ENCODE assay signal across 13 cellular contexts in the genomic region with DNA sequence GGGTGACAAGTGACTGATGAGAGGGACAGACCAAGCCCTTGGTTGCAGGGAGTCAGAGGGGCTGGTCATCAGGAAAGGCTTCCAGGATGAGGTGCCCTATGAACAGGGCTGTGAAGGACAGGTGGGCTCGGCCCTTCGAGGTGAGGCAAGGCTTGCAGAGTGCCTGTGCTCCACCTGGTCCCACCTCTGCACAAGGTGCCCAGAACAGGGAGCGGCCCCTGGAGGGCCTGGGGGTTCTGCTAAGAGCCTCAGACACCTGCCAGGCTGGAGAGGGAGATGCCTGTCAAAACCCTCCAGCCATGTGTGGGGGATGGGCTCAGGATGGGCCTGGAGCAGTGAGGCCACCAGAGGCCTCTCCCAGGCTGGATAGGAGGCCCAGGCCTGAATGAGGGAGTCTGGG. TPM values are rescaled to one million over a fixed set of nuclear protein-coding genes. Genes with fewer than 3 reads are reported as not detected.
DNase-seq lines count a peak whose midpoint lies in the region; ATAC-seq and TF ChIP-seq lines count a peak whose summit lies in the region.
"Not testable (repeated sequence)": the region's sequence is repeated elsewhere in the genome, so short reads cannot be mapped to it uniquely, and the experiment has no call there.
"Had no signal": no experiment of that assay in that cellular context is flagged by ENCODE, and none has a peak within 500 bp of the region (broad histone marks: within the 10 kb centered on the region; RNA-seq: fewer than 3 reads in every experiment).

No MANE protein-coding gene starts in this region.

- H3K4me1 ChIP-seq in BLaER1 (peaks cover 65% of the 10 kb centered on the region), thymus (ENCODE audit: control insufficient read depth, insufficient read depth, low read length) (peaks cover 32% of the 10 kb centered on the region)
- peaks cover 35% of the 10 kb centered on the region for H3K4me1 ChIP-seq in CD8-positive, alpha-beta T cell (ENCODE audit: insufficient read depth, low read length)

- ATAC-seq in CD8-positive, alpha-beta T cell; T-cell (replicated peaks in 1 of 4); naive thymus-derived CD8-positive, alpha-beta T cell: not testable (repeated sequence)

- H3K27me3 ChIP-seq in BLaER1; CD8-positive, alpha-beta T cell (ENCODE audit: insufficient read depth, low read length); thymus (ENCODE audit: control insufficient read depth, insufficient read depth): not testable (repeated sequence)

- H3K4me2 ChIP-seq in BLaER1, result peak overlapping the region; percentile 98

- peaks cover 43% of the 10 kb centered on the region for H3K36me3 Mint-ChIP-seq in CD8-positive, alpha-beta T cell
- H3K36me3 Mint-ChIP-seq in T-cell, result peaks cover 19% of the 10 kb centered on the region
- peaks cover 48% of the 10 kb centered on the region for H3K36me3 Mint-ChIP-seq in activated CD4-positive, alpha-beta T cell treated with anti-CD3 and anti-CD28 coated beads, Interleukin-2, amount 10 ng/mL, durations not matched to agents 7 days and 5 days (ENCODE audit: low read depth)
- not testable (repeated sequence) for H3K36me3 Mint-ChIP-seq in activated T-cell treated with anti-CD3 and anti-CD28 coated beads, Interleukin-2, amount 50 U/mL, for 24 hours (ENCODE audit: low read depth)
- H3K36me3 Mint-ChIP-seq in activated naive CD8-positive, alpha-beta T cell, result peaks cover 10% of the 10 kb centered on the region
- H3K36me3 Mint-ChIP-seq in naive thymus-derived CD8-positive, alpha-beta T cell, result peaks cover 5 to 34% (median 24%) of the 10 kb centered on the region in 3 donors

- not testable (repeated sequence) for H3K4me3 ChIP-seq in BLaER1; CD8-positive, alpha-beta T cell (ENCODE audit: low read depth, low read length); thymus (ENCODE audit: low read length)

- not testable (repeated sequence) for H3K36me3 ChIP-seq in BLaER1; CD8-positive, alpha-beta T cell (ENCODE audit: insufficient read depth, low read length)
- peaks cover 47% of the 10 kb centered on the region for H3K36me3 ChIP-seq in thymus (ENCODE audit: control insufficient read depth, insufficient read depth)

- 96% methylated on average over 3 of the region's 3 CpGs for WGBS in thymus

- POLR2A ChIA-PET in CD8-positive, alpha-beta T cell (lab: Charles Lee), result interaction anchor here (1.0 kb wide), 1 partner anchor 12 kb away, joined by 3 read pairs; no protein-coding TSS in a partner anchor
- POLR2A ChIA-PET in T-cell (lab: Charles Lee), result not testable (repeated sequence)
- POLR2A ChIA-PET in activated CD4-positive, alpha-beta T cell treated with anti-CD3 and anti-CD28 coated beads, Interleukin-2, amount 10 ng/mL, durations not matched to agents 7 days and 5 days (lab: Charles Lee), result interaction anchor here (0.6 kb wide), 1 partner anchor 322 kb away, joined by 4 read pairs; no protein-coding TSS in a partner anchor
- POLR2A ChIA-PET in naive thymus-derived CD8-positive, alpha-beta T cell (lab: Charles Lee), result interaction anchor here (1.1 to 1.3 kb wide), 2 partner anchors 19 to 34 kb away, joined by 4 to 6 read pairs; no protein-coding TSS in a partner anchor

- 0 out of 2 replicates have a peak overlapping the region, but pooled peaks have one; percentile 10 for H3K9ac ChIP-seq in BLaER1

- H3K4me1 Mint-ChIP-seq in CD8-positive, alpha-beta T cell (ENCODE audit: low read depth), result peaks cover 51% of the 10 kb centered on the region
- H3K4me1 Mint-ChIP-seq in T-cell, result peaks cover 45 to 70% (median 54%) of the 10 kb centered on the region in 3 donors
- peaks cover 32% of the 10 kb centered on the region for H3K4me1 Mint-ChIP-seq in activated CD4-positive, alpha-beta T cell treated with anti-CD3 and anti-CD28 coated beads, Interleukin-2, amount 10 ng/mL, durations not matched to agents 7 days and 5 days
- H3K4me1 Mint-ChIP-seq in activated T-cell treated with anti-CD3 and anti-CD28 coated beads, Interleukin-2, amount 50 U/mL, for 24 hours (ENCODE audit: low read depth), result peaks cover 32% of the 10 kb centered on the region
- peaks cover 53% of the 10 kb centered on the region for H3K4me1 Mint-ChIP-seq in activated naive CD8-positive, alpha-beta T cell (ENCODE audit: low read depth)
- peaks cover 29 to 61% (median 43%) of the 10 kb centered on the region in 4 donors for H3K4me1 Mint-ChIP-seq in naive thymus-derived CD8-positive, alpha-beta T cell

- not testable (repeated sequence) for H3K9me3 Mint-ChIP-seq in CD8-positive, alpha-beta T cell; T-cell; activated CD4-positive, alpha-beta T cell treated with anti-CD3 and anti-CD28 coated beads, Interleukin-2, amount 10 ng/mL, durations not matched to agents 7 days and 5 days; activated T-cell treated with anti-CD3 and anti-CD28 coated beads, Interleukin-2, amount 50 U/mL, for 24 hours; activated naive CD8-positive, alpha-beta T cell (ENCODE audit: low read depth); naive thymus-derived CD8-positive, alpha-beta T cell

- H4K20me1 ChIP-seq in BLaER1, result not testable (repeated sequence)

- H3K4me3 Mint-ChIP-seq in CD8-positive, alpha-beta T cell, result peak overlapping the region; percentile 38
- H3K4me3 Mint-ChIP-seq in T-cell, result peak overlapping the region in 2 of 3 donors; percentile 17 to 34
- not testable (repeated sequence) for H3K4me3 Mint-ChIP-seq in activated CD4-positive, alpha-beta T cell treated with anti-CD3 and anti-CD28 coated beads, Interleukin-2, amount 10 ng/mL, durations not matched to agents 7 days and 5 days; activated T-cell treated with anti-CD3 and anti-CD28 coated beads, Interleukin-2, amount 50 U/mL, for 24 hours; activated naive CD8-positive, alpha-beta T cell
- H3K4me3 Mint-ChIP-seq in naive thymus-derived CD8-positive, alpha-beta T cell, result peak overlapping the region in 9 of 10 donors; percentile 8 to 46 (median 22)

- H3K27ac ChIP-seq in BLaER1 (peak overlapping the region; percentile 91), thymus (ENCODE audit: low read depth) (peak overlapping the region; percentile 49)
- not testable (repeated sequence) for H3K27ac ChIP-seq in CD8-positive, alpha-beta T cell (ENCODE audit: low read depth, low read length)

- not testable (repeated sequence) for TF ChIP-seq CTCF in CD8-positive, alpha-beta T cell (IDR thresholded peaks at IDR 0.05)

- not testable (repeated sequence) for H3K27me3 Mint-ChIP-seq in CD8-positive, alpha-beta T cell (ENCODE audit: low read depth); T-cell; activated CD4-positive, alpha-beta T cell treated with anti-CD3 and anti-CD28 coated beads, Interleukin-2, amount 10 ng/mL, durations not matched to agents 7 days and 5 days; activated T-cell treated with anti-CD3 and anti-CD28 coated beads, Interleukin-2, amount 50 U/mL, for 24 hours; activated naive CD8-positive, alpha-beta T cell; naive thymus-derived CD8-positive, alpha-beta T cell

- intact Hi-C loops in CD8-positive, alpha-beta T cell (cut with DNase I, micrococcal nuclease), result not testable (repeated sequence)

- CTCF ChIA-PET in CD8-positive, alpha-beta T cell (lab: Charles Lee), result interaction anchor here (1.1 to 1.3 kb wide), 2 partner anchors 9 kb away, joined by 5 read pairs; no protein-coding TSS in a partner anchor
- CTCF ChIA-PET in T-cell (lab: Charles Lee), result interaction anchor here in 1 of 2 donors (1.1 kb wide), 1 partner anchor 8 kb away, joined by 3 read pairs; no protein-coding TSS in a partner anchor
- CTCF ChIA-PET in activated CD4-positive, alpha-beta T cell treated with anti-CD3 and anti-CD28 coated beads, Interleukin-2, amount 10 ng/mL, durations not matched to agents 7 days and 5 days (lab: Charles Lee), result interaction anchor here (1.6 kb wide), 1 partner anchor 14 kb away, joined by 3 read pairs; no protein-coding TSS in a partner anchor

- H3K27ac Mint-ChIP-seq in CD8-positive, alpha-beta T cell, result peak overlapping the region; percentile 82
- peak overlapping the region; percentile 68 to 84 for H3K27ac Mint-ChIP-seq in T-cell
- H3K27ac Mint-ChIP-seq in activated CD4-positive, alpha-beta T cell treated with anti-CD3 and anti-CD28 coated beads, Interleukin-2, amount 10 ng/mL, durations not matched to agents 7 days and 5 days, result peak overlapping the region; percentile 14
- H3K27ac Mint-ChIP-seq in activated T-cell treated with anti-CD3 and anti-CD28 coated beads, Interleukin-2, amount 50 U/mL, for 24 hours, result peak overlapping the region; percentile 49
- peak overlapping the region; percentile 82 for H3K27ac Mint-ChIP-seq in activated naive CD8-positive, alpha-beta T cell
- peak overlapping the region in 8 of 10 donors; percentile 58 to 89 (median 81) for H3K27ac Mint-ChIP-seq in naive thymus-derived CD8-positive, alpha-beta T cell

- DNase-seq in CD8-positive, alpha-beta T cell; T-cell; activated CD4-positive, alpha-beta T cell treated with anti-CD3 and anti-CD28 coated beads, Interleukin-2, amount 10 ng/mL, durations not matched to agents 7 days and 5 days; activated T-cell treated with anti-CD3 and anti-CD28 coated beads, Interleukin-2, amount 50 U/mL, for 24 hours; naive thymus-derived CD8-positive, alpha-beta T cell: not testable (repeated sequence)

- H3K9me3 ChIP-seq in BLaER1; CD8-positive, alpha-beta T cell (ENCODE audit: low read length); thymus (ENCODE audit: control insufficient read depth): not testable (repeated sequence)

RNA-seq across cellular contexts. Expression of gene ANTXRL, which starts 21.2 kb away (rescaled TPM):
- total RNA-seq in CD8-positive, alpha-beta T cell, result not detected
- total RNA-seq in T-cell, result 1 to 10 TPM in 1 of 5 donors, under 1 TPM in 1, not detected in 3; 0.69 to 1.0 TPM
- total RNA-seq in activated CD4-positive, alpha-beta T cell treated with anti-CD3 and anti-CD28 coated beads, Interleukin-2, amount 10 ng/mL, durations not matched to agents 7 days and 5 days, result under 1 TPM; 0.52 to 0.57 TPM
- not detected for total RNA-seq in naive thymus-derived CD8-positive, alpha-beta T cell
- polyA plus RNA-seq in naive thymus-derived CD8-positive, alpha-beta T cell, result not detected
- 0.39 TPM for polyA plus RNA-seq in thymus
- total RNA-seq: A673, Daoy, H1, HT-29 had no signal
- polyA plus RNA-seq: BJ, H1 had no signal

Comparison
In these comparisons a context has a peak if more than half of its experiments do, and no peak if none do; other contexts are left out.
1. H3K27ac Mint-ChIP-seq: peak in every context shown above with its lines; median percentile 82 in CD8-positive, alpha-beta T cell; 82 in activated naive CD8-positive, alpha-beta T cell; 81 in naive thymus-derived CD8-positive, alpha-beta T cell; 76 in T-cell; 49 in activated T-cell treated with anti-CD3 and anti-CD28 coated beads, Interleukin-2, amount 50 U/mL, for 24 hours; 14 in activated CD4-positive, alpha-beta T cell treated with anti-CD3 and anti-CD28 coated beads, Interleukin-2, amount 10 ng/mL, durations not matched to agents 7 days and 5 days.